In the genomic region with DNA sequence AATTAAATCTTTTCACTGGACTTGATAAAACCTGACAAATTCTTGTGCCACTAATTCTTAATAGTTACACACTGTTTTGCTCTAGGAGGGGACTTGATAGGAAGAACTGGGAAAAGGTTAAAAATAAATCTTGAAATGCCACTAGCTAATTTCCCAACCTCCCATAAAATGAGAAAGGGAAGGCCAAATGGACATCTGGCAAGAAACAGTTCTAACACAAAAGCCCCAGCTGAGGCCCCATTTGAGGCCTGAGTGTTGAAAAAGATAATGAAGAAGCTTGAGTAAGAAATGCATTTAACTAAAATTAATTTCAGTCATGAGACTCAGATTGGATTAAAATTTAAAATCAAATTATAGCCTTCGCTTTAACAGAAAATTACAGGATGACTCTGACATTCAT, we compare ENCODE assay signal across 25 cellular contexts.
"Had no signal": no experiment of that assay in that cellular context is flagged by ENCODE, and none has a peak within 500 bp of the region (broad histone marks: within the 10 kb centered on the region; RNA-seq: fewer than 3 reads in every experiment).

No MANE protein-coding gene starts in this region.

- H3K4me3 ChIP-seq: ascending aorta, body of pancreas, MG63, Peyer's patch, SJCRH30 had no signal

- H3K9me3 Mint-ChIP-seq: activated B cell treated with CpG ODN at 0.5 μM for 24 hours; activated CD4-positive, alpha-beta T cell treated with anti-CD3 and anti-CD28 coated beads, Interleukin-2, amount 10 ng/mL, durations not matched to agents 24 days and 14 days; activated naive CD4-positive, alpha-beta T cell treated with anti-CD3 and anti-CD28 coated beads, Interleukin-2, amount 50 U/mL, for 24 hours; central memory CD8-positive, alpha-beta T cell had no signal

- DNase-seq: activated B cell treated with CpG ODN at 0.5 μM for 24 hours; activated CD4-positive, alpha-beta T cell treated with anti-CD3 and anti-CD28 coated beads for 1 hour; activated CD4-positive, alpha-beta T cell treated with anti-CD3 and anti-CD28 coated beads, Interleukin-2, amount 10 ng/mL, durations not matched to agents 24 days and 14 days; activated CD4-positive, alpha-beta T cell treated with anti-CD3 and anti-CD28 coated beads, Interleukin-2, amount 50 U/mL, for 48 hours; activated effector memory CD4-positive, alpha-beta T cell treated with Interleukin-2 at 50 U/mL for 16 hours; activated naive CD4-positive, alpha-beta T cell; body of pancreas; MG63; MV-4-11; NCI-H1092 treated with DMSO at 0.1 percent for 48 hours; NCI-H1417 treated with DMSO at 0.1 percent for 48 hours; NCI-H1694; NCI-H2029; NCI-H2107; NCI-H2171 treated with DMSO at 0.1 percent for 48 hours; NCI-H510A treated with DMSO at 0.1 percent for 48 hours; Peyer's patch; Right ventricle myocardium superior; SJCRH30; T-helper 17 cell; T1000 had no signal

- H3K27ac Mint-ChIP-seq: activated B cell treated with CpG ODN at 0.5 μM for 24 hours; activated naive CD4-positive, alpha-beta T cell treated with anti-CD3 and anti-CD28 coated beads, Interleukin-2, amount 50 U/mL, for 24 hours; T-helper 17 cell had no signal

- H3K9me3 ChIP-seq: ascending aorta, body of pancreas, MG63, Peyer's patch had no signal

- H3K27ac ChIP-seq: ascending aorta, body of pancreas, Peyer's patch, RWPE1 had no signal

- H3K27me3 ChIP-seq: ascending aorta, body of pancreas, MG63, Peyer's patch, SJCRH30 had no signal

- H3K4me3 Mint-ChIP-seq: activated B cell treated with CpG ODN at 0.5 μM for 24 hours; activated CD4-positive, alpha-beta T cell treated with anti-CD3 and anti-CD28 coated beads, Interleukin-2, amount 10 ng/mL, durations not matched to agents 24 days and 14 days; activated naive CD4-positive, alpha-beta T cell treated with anti-CD3 and anti-CD28 coated beads, Interleukin-2, amount 50 U/mL, for 24 hours; central memory CD8-positive, alpha-beta T cell; T-helper 17 cell had no signal

- H3K4me1 ChIP-seq: ascending aorta, body of pancreas, Peyer's patch had no signal

- H3K27me3 Mint-ChIP-seq: activated B cell treated with CpG ODN at 0.5 μM for 24 hours; activated CD4-positive, alpha-beta T cell treated with anti-CD3 and anti-CD28 coated beads, Interleukin-2, amount 10 ng/mL, durations not matched to agents 24 days and 14 days; activated naive CD4-positive, alpha-beta T cell treated with anti-CD3 and anti-CD28 coated beads, Interleukin-2, amount 50 U/mL, for 24 hours; central memory CD8-positive, alpha-beta T cell; T-helper 17 cell had no signal

- ATAC-seq: body of pancreas, T-helper 17 cell had no signal

- H3K4me1 Mint-ChIP-seq: activated CD4-positive, alpha-beta T cell treated with anti-CD3 and anti-CD28 coated beads, Interleukin-2, amount 10 ng/mL, durations not matched to agents 24 days and 14 days; activated naive CD4-positive, alpha-beta T cell treated with anti-CD3 and anti-CD28 coated beads, Interleukin-2, amount 50 U/mL, for 24 hours; central memory CD8-positive, alpha-beta T cell; T-helper 17 cell had no signal
